10 cellular contexts compared by ENCODE assay signal in genomic region chr3:188594137-188594536, GRCh38.
DNase-seq lines count a peak whose midpoint lies in the region.
"Had no signal": no experiment of that assay in that cellular context is flagged by ENCODE, and none has a peak within 500 bp of the region (broad histone marks: within the 10 kb centered on the region; RNA-seq: fewer than 3 reads in every experiment).

No MANE protein-coding gene starts in this region.

- no peak overlapping the region for H3K4me2 ChIP-seq in trophoblast cell (ENCODE audit: low read length)

- H4K12ac ChIP-seq in trophoblast cell (ENCODE audit: low read depth, low read length), result no peak overlapping the region

- H2AK5ac ChIP-seq in trophoblast cell (ENCODE audit: low read length), result no peak overlapping the region

- H3K14ac ChIP-seq in trophoblast cell (ENCODE audit: low read length), result no peak overlapping the region

- no peak overlapping the region for H2AFZ ChIP-seq in trophoblast cell (ENCODE audit: insufficient read depth, low read length, poor library complexity)

- peaks cover 2% of the 10 kb centered on the region for H3K79me1 ChIP-seq in trophoblast cell (ENCODE audit: low read length)

- peak overlapping the region; percentile 80 for H3K27ac ChIP-seq in SJSA1
- peak overlapping the region; percentile 77 for H3K27ac ChIP-seq in trophoblast cell (ENCODE audit: low read depth, low read length)

- H3K9me3 ChIP-seq in SJSA1 (replicated peaks) (no peaks in the 10 kb centered on the region), trophoblast cell (ENCODE audit: insufficient read depth, low read depth, low read length) (no peaks in the 10 kb centered on the region)

- no peak overlapping the region for H2BK5ac ChIP-seq in trophoblast cell (ENCODE audit: low read depth, low read length, poor library complexity)

- no peaks in the 10 kb centered on the region for H3K79me2 ChIP-seq in trophoblast cell (ENCODE audit: control insufficient read depth, insufficient read depth, low read length, poor library complexity)

- H3K4me1 ChIP-seq in SJSA1 (replicated peaks), result peaks cover 53% of the 10 kb centered on the region
- peaks cover 0 to 2% of the 10 kb centered on the region in 2 experiments for H3K4me1 ChIP-seq in trophoblast cell (ENCODE audit: control insufficient read depth in 1 of 2, insufficient read depth in 2 of 2, low read length in 2 of 2)

- peak; percentile 69 for DNase-seq in AG20443 (ENCODE audit: low spot score)
- DNase-seq in SJSA1 (ENCODE audit: low read depth in 1 of 2, low spot score in 2 of 2), result peak; percentile 73 to 84
- DNase-seq in fibroblast of peridontal ligament (ENCODE audit: extremely low read depth), result peak; percentile 96
- peak; percentile 76 to 85 for DNase-seq in trophoblast cell
- DNase-seq in stimulated activated CD4-positive, alpha-beta T cell treated with anti-CD3 and anti-CD28 coated beads, Interleukin-2, amount 100 ng/mL, for 48 hours, result no peak
- DNase-seq in OCI-M1 (lab: John Stamatoyannopoulos, UW), result no peak
- no peak for DNase-seq in epidermal melanocyte (ENCODE audit: insufficient read length, low spot score)
- DNase-seq in GM19238 (ENCODE audit: insufficient read length, low spot score), result no peak
- DNase-seq: activated CD4-positive, alpha-beta T cell treated with anti-CD3 and anti-CD28 coated beads, Interleukin-2, amount 10 ng/mL, durations not matched to agents 24 days and 14 days; NCI-H526 had no signal

- H2BK120ac ChIP-seq in trophoblast cell (ENCODE audit: insufficient read depth, low read length, poor library complexity), result no peak overlapping the region

- no peak overlapping the region for H3K4me3 ChIP-seq in SJSA1
- no peak overlapping the region for H3K4me3 ChIP-seq in trophoblast cell (ENCODE audit: low read depth, low read length)

- H3K36me3 ChIP-seq in SJSA1, result 0 out of 2 replicates have a peak, but pooled peaks cover 3% of the 10 kb centered on the region
- H3K36me3 ChIP-seq in trophoblast cell (ENCODE audit: control insufficient read depth in 1 of 2, insufficient read depth in 2 of 2, low read length in 2 of 2), result no peaks in the 10 kb centered on the region

- H2BK12ac ChIP-seq in trophoblast cell (ENCODE audit: low read length), result no peak overlapping the region

- no CpG with 5 or more reads among the region's 2 CpGs for WGBS in trophoblast cell (ENCODE audit: extremely low coverage, insufficient coverage, insufficient read length)

- H3K4ac ChIP-seq in trophoblast cell (ENCODE audit: low read depth, low read length), result no peak overlapping the region

- no peak overlapping the region for H4K8ac ChIP-seq in trophoblast cell (ENCODE audit: low read depth, low read length)

- H3K18ac ChIP-seq in trophoblast cell (ENCODE audit: low read length), result no peak overlapping the region

- H4K91ac ChIP-seq in trophoblast cell (ENCODE audit: low read depth, low read length), result no peak overlapping the region

- no peak overlapping the region for H3K23ac ChIP-seq in trophoblast cell (ENCODE audit: low read length)

- no peaks in the 10 kb centered on the region for H3K27me3 ChIP-seq in SJSA1 (replicated peaks)
- H3K27me3 ChIP-seq in trophoblast cell (ENCODE audit: insufficient read depth, low read length), result no peaks in the 10 kb centered on the region

- no peak overlapping the region for H3K9ac ChIP-seq in trophoblast cell (ENCODE audit: low read length)

Comparison
In these comparisons a context has a peak if more than half of its experiments do, and no peak if none do; other contexts are left out.
1. DNase-seq: peak in AG20443 (single experiment), SJSA1 (2 of 2), fibroblast of peridontal ligament (single experiment) and trophoblast cell (2 of 2); none in stimulated activated CD4-positive, alpha-beta T cell treated with anti-CD3 and anti-CD28 coated beads, Interleukin-2, amount 100 ng/mL, for 48 hours (0 of 2), OCI-M1 (single experiment), epidermal melanocyte (single experiment) and GM19238 (single experiment).